In the genomic region with DNA sequence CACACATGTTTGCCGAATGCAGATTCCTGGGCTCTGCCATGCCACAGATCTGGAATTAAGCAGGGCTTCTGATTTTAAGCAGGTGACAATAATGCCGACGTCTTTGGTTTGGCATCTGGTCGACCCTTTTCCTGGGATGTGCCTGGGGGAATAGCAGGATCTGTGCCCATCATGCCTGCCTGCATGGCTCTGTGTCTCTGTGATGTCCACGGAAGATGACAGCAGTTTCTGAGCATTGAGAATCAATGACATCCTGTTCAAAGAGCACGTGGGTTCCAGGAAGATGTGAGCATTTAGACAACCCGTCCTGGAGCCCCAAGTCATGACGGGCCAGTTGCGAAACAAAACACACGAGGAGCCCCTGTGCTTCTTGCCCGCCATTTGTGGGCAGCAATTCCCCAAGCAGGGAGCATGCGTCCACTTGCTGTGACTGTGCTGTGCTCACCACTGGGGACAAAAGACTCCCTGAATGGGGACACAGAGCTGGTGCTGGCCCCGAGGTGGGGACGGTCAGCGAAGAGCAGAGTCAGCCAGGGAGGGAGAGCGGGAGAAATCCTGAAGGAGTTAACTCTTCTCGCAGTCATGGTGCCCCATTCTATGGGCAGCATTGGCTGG, we compare ENCODE assay signal across 26 cellular contexts.
DNase-seq lines count a peak whose midpoint lies in the region; ATAC-seq and TF ChIP-seq lines count a peak whose summit lies in the region.
"Had no signal": no experiment of that assay in that cellular context is flagged by ENCODE, and none has a peak within 500 bp of the region (broad histone marks: within the 10 kb centered on the region; RNA-seq: fewer than 3 reads in every experiment).

No MANE protein-coding gene starts in this region.

- H3K14ac ChIP-seq in neuronal stem cell (ENCODE audit: low read length) = peak overlapping the region; percentile 65

- H2BK5ac ChIP-seq in neuronal stem cell (ENCODE audit: low read length) = no peak overlapping the region

- no peaks in the 10 kb centered on the region for H3K36me3 Mint-ChIP-seq in activated CD8-positive, alpha-beta memory T cell treated with anti-CD3 and anti-CD28 coated beads, Interleukin-2, amount 10 ng/mL, durations not matched to agents 7 days and 5 days
- H3K36me3 Mint-ChIP-seq in activated T-cell treated with anti-CD3 and anti-CD28 coated beads, Interleukin-2, amount 50 U/mL, for 4 hours (ENCODE audit: insufficient read depth) = no peaks in the 10 kb centered on the region
- H3K36me3 Mint-ChIP-seq: CD4-positive, alpha-beta memory T cell; mesothelial cell of epicardium; naive thymus-derived CD4-positive, alpha-beta T cell had no signal

- H3K4me3 ChIP-seq in hepatocyte (no peak overlapping the region), neuronal stem cell (ENCODE audit: low read length in 2 of 2) (no peak overlapping the region), upper lobe of left lung (no peak overlapping the region)
- H3K4me3 ChIP-seq: K562, skin epidermis, suprapubic skin had no signal

- H2AFZ ChIP-seq in hepatocyte (no peak overlapping the region), neuronal stem cell (ENCODE audit: low read length) (no peak overlapping the region)

- no peak overlapping the region for H3K23ac ChIP-seq in neuronal stem cell (ENCODE audit: low read depth, low read length, poor library complexity)

- H3K79me2 ChIP-seq in hepatocyte = no peaks in the 10 kb centered on the region

- no peaks in the 10 kb centered on the region for H3K27me3 ChIP-seq in hepatocyte
- peaks cover 0 to 3% (median 0%) of the 10 kb centered on the region in 3 experiments for H3K27me3 ChIP-seq in neuronal stem cell (ENCODE audit: control insufficient read depth in 3 of 3, insufficient read depth in 3 of 3, low read depth in 1 of 3, low read length in 3 of 3)
- H3K27me3 ChIP-seq in upper lobe of left lung = no peaks in the 10 kb centered on the region
- H3K27me3 ChIP-seq: suprapubic skin had no signal

- ATAC-seq in activated CD8-positive, alpha-beta memory T cell treated with anti-CD3 and anti-CD28 coated beads, Interleukin-2, amount 10 ng/mL, durations not matched to agents 7 days and 5 days = no peak
- ATAC-seq in upper lobe of left lung (ENCODE audit: low FRiP score in 2 of 2) = no peak
- ATAC-seq in activated T-cell treated with anti-CD3 and anti-CD28 coated beads, Interleukin-2, amount 50 U/mL, for 4 hours = no peak
- ATAC-seq: K562; naive thymus-derived CD4-positive, alpha-beta T cell had no signal

- no peak overlapping the region for H3K27ac Mint-ChIP-seq in activated CD8-positive, alpha-beta memory T cell treated with anti-CD3 and anti-CD28 coated beads, Interleukin-2, amount 10 ng/mL, durations not matched to agents 7 days and 5 days
- H3K27ac Mint-ChIP-seq: activated T-helper 2 cell treated with anti-CD3 and anti-CD28 coated beads, Interferon-gamma antibody, Interleukin-2, Interleukin-4, amounts not matched to agents 10 μg/mL and 5 μg/mL and 100 μg/mL, durations not matched to agents 14 hours and 24 hours and 36 hours; mesothelial cell of epicardium; T-helper 1 cell treated with Interleukin-12 subunit alpha and Interleukin-12 subunit beta and Interleukin-4 antibody, amounts not matched to agents 30 μg/mL and 1 μg/mL, for 36 hours had no signal

- H3K18ac ChIP-seq in neuronal stem cell (ENCODE audit: low read length) = no peak overlapping the region

- CTCF ChIA-PET in activated CD8-positive, alpha-beta memory T cell treated with anti-CD3 and anti-CD28 coated beads, Interleukin-2, amount 10 ng/mL, durations not matched to agents 7 days and 5 days (lab: Charles Lee) = no interaction called here

- H3K4me2 ChIP-seq in hepatocyte = peak overlapping the region; percentile 16
- H3K4me2 ChIP-seq in neuronal stem cell (ENCODE audit: insufficient read depth, low read length, poor library complexity, severe bottlenecking) = no peak overlapping the region

- H2BK12ac ChIP-seq in neuronal stem cell (ENCODE audit: low read length) = no peak overlapping the region

- TF ChIP-seq POLR2A in upper lobe of left lung (IDR thresholded peaks at IDR 0.05) = no peak

- no peak overlapping the region for H4K91ac ChIP-seq in neuronal stem cell (ENCODE audit: low read depth, low read length, poor library complexity)

- H3K9me2 ChIP-seq in hepatocyte (replicated peaks; ENCODE audit: insufficient read depth) = no peaks in the 10 kb centered on the region

- DNase-seq in activated CD8-positive, alpha-beta memory T cell treated with anti-CD3 and anti-CD28 coated beads, Interleukin-2, amount 10 ng/mL, durations not matched to agents 7 days and 5 days = peak; percentile 19
- DNase-seq in activated CD8-positive, alpha-beta memory T cell treated with anti-CD3 and anti-CD28 coated beads, Interleukin-2, amount 50 U/mL, for 4 hours = no peak
- DNase-seq in hepatocyte (ENCODE audit: low spot score) (no peak), neuronal stem cell (ENCODE audit: low spot score) (no peak), upper lobe of left lung (no peak), NCI-H1694 treated with DMSO at 0.1 percent for 48 hours (lab: John Stamatoyannopoulos, UW) (no peak), RPMI8226 (no peak)
- DNase-seq in activated T-cell treated with anti-CD3 and anti-CD28 coated beads, Interleukin-2, amount 50 U/mL, for 4 hours = no peak
- DNase-seq: activated naive CD4-positive, alpha-beta T cell treated with anti-CD3 and anti-CD28 coated beads, Interleukin-2, amount 50 U/mL, for 16 hours; amniotic stem cell; CD4-positive, alpha-beta memory T cell; GOT3; immature natural killer cell; left colon; naive thymus-derived CD4-positive, alpha-beta T cell; NCI-H1105; NCI-H187 treated with DMSO at 0.1 percent for 48 hours; NCI-H510A treated with DMSO at 0.1 percent for 48 hours; occipital lobe; stimulated activated naive CD4-positive, alpha-beta T cell had no signal

- TF ChIP-seq EP300 in upper lobe of left lung (IDR thresholded peaks at IDR 0.05) = no peak

- H3K9ac ChIP-seq in neuronal stem cell (ENCODE audit: low read depth, low read length, poor library complexity) = peak overlapping the region; percentile 15

- 91% methylated on average over 17 of the region's 17 CpGs for WGBS in hepatocyte (ENCODE audit: low lambda C conversion rate, missing lambda C conversion rate)
- no CpG with 5 or more reads among the region's 17 CpGs for WGBS in neuronal stem cell (ENCODE audit: extremely low coverage in 2 of 2, insufficient read length in 2 of 2, insufficient replicate concordance in 1 of 2), 2 donors
- 71 to 78% methylated on average over 15 to 17 of the region's 17 CpGs for WGBS in upper lobe of left lung, 2 donors

- no peaks in the 10 kb centered on the region for H3K27me3 Mint-ChIP-seq in activated CD8-positive, alpha-beta memory T cell treated with anti-CD3 and anti-CD28 coated beads, Interleukin-2, amount 10 ng/mL, durations not matched to agents 7 days and 5 days
- no peaks in the 10 kb centered on the region for H3K27me3 Mint-ChIP-seq in activated T-cell treated with anti-CD3 and anti-CD28 coated beads, Interleukin-2, amount 50 U/mL, for 4 hours (ENCODE audit: low read depth)
- H3K27me3 Mint-ChIP-seq: CD4-positive, alpha-beta memory T cell; naive thymus-derived CD4-positive, alpha-beta T cell had no signal

- H4K20me1 ChIP-seq in hepatocyte (ENCODE audit: insufficient read depth, poor library complexity, severe bottlenecking) = no peaks in the 10 kb centered on the region

- no peak overlapping the region for H4K8ac ChIP-seq in neuronal stem cell (ENCODE audit: low read depth, low read length)

- H3K79me1 ChIP-seq in neuronal stem cell (ENCODE audit: low read depth, low read length) = no peaks in the 10 kb centered on the region

- H2AK5ac ChIP-seq in neuronal stem cell (ENCODE audit: low read depth, low read length) = peak overlapping the region; percentile 33

- H3K4ac ChIP-seq in neuronal stem cell (ENCODE audit: low read length) = no peak overlapping the region

- H3K4me1 ChIP-seq in hepatocyte (ENCODE audit: insufficient read depth) (peaks cover 15% of the 10 kb centered on the region), neuronal stem cell (ENCODE audit: control insufficient read depth in 2 of 2, insufficient read depth in 1 of 2, low read depth in 1 of 2, low read length in 2 of 2) (no peaks in the 10 kb centered on the region), upper lobe of left lung (peaks cover 9 to 28% (median 18%) of the 10 kb centered on the region in 4 donors)

- H3K4me3 Mint-ChIP-seq in activated CD8-positive, alpha-beta memory T cell treated with anti-CD3 and anti-CD28 coated beads, Interleukin-2, amount 10 ng/mL, durations not matched to agents 7 days and 5 days = no peak overlapping the region
- H3K4me3 Mint-ChIP-seq in activated T-cell treated with anti-CD3 and anti-CD28 coated beads, Interleukin-2, amount 50 U/mL, for 4 hours = no peak overlapping the region
- H3K4me3 Mint-ChIP-seq: mesothelial cell of epicardium; T-helper 1 cell treated with Interleukin-12 subunit alpha and Interleukin-12 subunit beta and Interleukin-4 antibody, amounts not matched to agents 30 μg/mL and 1 μg/mL, for 36 hours had no signal

- H3K36me3 ChIP-seq in hepatocyte (replicated peaks; ENCODE audit: insufficient read depth, low read depth) = no peaks in the 10 kb centered on the region
- H3K36me3 ChIP-seq in neuronal stem cell (replicated peaks in 1 of 2; ENCODE audit: control insufficient read depth in 2 of 2, insufficient read depth in 2 of 2, low read length in 2 of 2) = no peaks in the 10 kb centered on the region
- H3K36me3 ChIP-seq in upper lobe of left lung = no peaks in the 10 kb centered on the region
- H3K36me3 ChIP-seq: suprapubic skin had no signal

- H3K4me1 Mint-ChIP-seq in activated CD8-positive, alpha-beta memory T cell treated with anti-CD3 and anti-CD28 coated beads, Interleukin-2, amount 10 ng/mL, durations not matched to agents 7 days and 5 days = peaks cover 14% of the 10 kb centered on the region
- peaks cover 6% of the 10 kb centered on the region for H3K4me1 Mint-ChIP-seq in activated T-cell treated with anti-CD3 and anti-CD28 coated beads, Interleukin-2, amount 50 U/mL, for 4 hours (ENCODE audit: low read depth)
- H3K4me1 Mint-ChIP-seq: mesothelial cell of epicardium had no signal

- H3K9me3 ChIP-seq in hepatocyte (ENCODE audit: low read depth) (no peaks in the 10 kb centered on the region), neuronal stem cell (replicated peaks in 1 of 2; ENCODE audit: control insufficient read depth in 2 of 2, insufficient read depth in 1 of 2, low read depth in 1 of 2, low read length in 2 of 2) (peaks cover 6 to 7% of the 10 kb centered on the region in 2 donors), upper lobe of left lung (peaks cover 5 to 16% (median 12%) of the 10 kb centered on the region in 4 donors)
- H3K9me3 ChIP-seq: suprapubic skin had no signal

- no peak for TF ChIP-seq CTCF in hepatocyte (IDR thresholded peaks at IDR 0.05; ENCODE audit: poor library complexity)
- no peak for TF ChIP-seq CTCF in upper lobe of left lung (IDR thresholded peaks at IDR 0.05)

- H3K27ac ChIP-seq in hepatocyte (peak overlapping the region; percentile 59), neuronal stem cell (replicated peaks; ENCODE audit: low read length) (no peak overlapping the region), upper lobe of left lung (peak overlapping the region in 3 of 4 donors; percentile 40 to 75 (median 72))

- peaks cover 5% of the 10 kb centered on the region for H3K9me3 Mint-ChIP-seq in activated CD8-positive, alpha-beta memory T cell treated with anti-CD3 and anti-CD28 coated beads, Interleukin-2, amount 10 ng/mL, durations not matched to agents 7 days and 5 days (ENCODE audit: low read depth)
- peaks cover 4% of the 10 kb centered on the region for H3K9me3 Mint-ChIP-seq in activated T-cell treated with anti-CD3 and anti-CD28 coated beads, Interleukin-2, amount 50 U/mL, for 4 hours

- H2BK15ac ChIP-seq in neuronal stem cell (ENCODE audit: low read length) = no peak overlapping the region

- H2BK120ac ChIP-seq in neuronal stem cell (ENCODE audit: low read depth, low read length) = no peak overlapping the region
